Comparison of ENCODE assay signal across 21 cellular contexts in the genomic region with DNA sequence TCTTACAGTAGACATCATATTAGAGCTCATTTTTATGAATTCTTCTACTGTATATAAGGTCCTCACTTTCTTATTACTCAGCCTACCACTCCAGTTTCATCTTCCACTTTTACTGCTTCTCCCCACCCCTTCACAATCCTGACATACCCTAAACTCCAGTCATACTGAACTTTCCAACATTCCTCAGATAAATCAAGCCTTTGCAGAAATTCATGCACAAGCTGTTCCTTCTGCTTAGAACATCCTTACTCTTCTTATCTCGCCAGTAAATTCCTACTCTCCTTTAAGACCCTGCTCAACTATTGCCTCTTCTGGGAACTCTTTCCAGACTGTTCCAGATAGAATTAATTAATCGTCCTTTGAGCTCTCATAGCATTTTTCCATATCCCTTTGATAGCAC. TPM values are rescaled to one million over a fixed set of nuclear protein-coding genes. Genes with fewer than 3 reads are reported as not detected.
DNase-seq lines count a peak whose midpoint lies in the region; ATAC-seq, FAIRE-seq and TF ChIP-seq lines count a peak whose summit lies in the region.
"Had no signal": no experiment of that assay in that cellular context is flagged by ENCODE, and none has a peak within 500 bp of the region (broad histone marks: within the 10 kb centered on the region; RNA-seq: fewer than 3 reads in every experiment).

No MANE protein-coding gene starts in this region.

- no peak overlapping the region for H3K9ac ChIP-seq in mammary epithelial cell (ENCODE audit: insufficient read depth, low read length)
- H3K9ac ChIP-seq in skeletal muscle satellite cell (ENCODE audit: low read depth, low read length) = peak overlapping the region; percentile 54
- H3K9ac ChIP-seq: KMS-11 had no signal

- no peaks in the 10 kb centered on the region for H4K20me1 ChIP-seq in mammary epithelial cell (ENCODE audit: insufficient read depth, low read length)

- H2AFZ ChIP-seq in mammary epithelial cell (ENCODE audit: low read depth, low read length) = no peak overlapping the region

- H3K4me2 ChIP-seq in mammary epithelial cell (ENCODE audit: insufficient read depth, low read depth, low read length) (peak overlapping the region; percentile 20), skeletal muscle satellite cell (ENCODE audit: low read length) (peak overlapping the region; percentile 45)
- H3K4me2 ChIP-seq: KMS-11 had no signal

- H3K4me1 ChIP-seq in mammary epithelial cell (ENCODE audit: insufficient read depth, low read length) (peaks cover 15% of the 10 kb centered on the region), skeletal muscle satellite cell (ENCODE audit: control insufficient read depth, insufficient read depth, low read length) (peaks cover 37% of the 10 kb centered on the region)

- dilution Hi-C loops in mammary epithelial cell (cut with HindIII; ENCODE audit: low sequenced_read_pairs) = no loop called here

- H3K4me3 ChIP-seq in mammary epithelial cell (replicated peaks in 1 of 3; ENCODE audit: insufficient read depth in 1 of 3, low read depth in 2 of 3, low read length in 3 of 3) (no peak overlapping the region), foreskin fibroblast (ENCODE audit: low read depth in 1 of 2, low read length in 2 of 2) (no peak overlapping the region), skeletal muscle satellite cell (ENCODE audit: low read length) (no peak overlapping the region)
- H3K4me3 ChIP-seq: HAP-1 had no signal

- H3K79me2 ChIP-seq in mammary epithelial cell (ENCODE audit: insufficient read depth, low read length) = no peaks in the 10 kb centered on the region

- ATAC-seq in SK-N-SH treated with all-trans-retinoic acid at 6 μM for 48 hours (peak; percentile 96), HG03460 (IDR thresholded peaks at IDR 0.05; ENCODE audit: unreplicated experiment) (no peak)
- ATAC-seq: activated CD4-positive, CD25-positive, alpha-beta regulatory T cell treated with anti-CD3 and anti-CD28 coated beads, Interleukin-2, amount 50 U/mL, for 24 hours; left ventricle myocardium superior; sciatic nerve had no signal

- no peaks in the 10 kb centered on the region for H3K4me1 Mint-ChIP-seq in MCF 10A (ENCODE audit: insufficient read depth, unreplicated experiment)
- H3K4me1 Mint-ChIP-seq: central memory CD8-positive, alpha-beta T cell had no signal

- H3K9me3 Mint-ChIP-seq in MCF 10A (ENCODE audit: unreplicated experiment) = no peaks in the 10 kb centered on the region
- H3K9me3 Mint-ChIP-seq: activated naive CD4-positive, alpha-beta T cell treated with anti-CD3 and anti-CD28 coated beads for 36 hours; central memory CD8-positive, alpha-beta T cell; nephron had no signal

- no peak overlapping the region for H3K27ac Mint-ChIP-seq in MCF 10A (ENCODE audit: low read depth, unreplicated experiment)
- H3K27ac Mint-ChIP-seq: activated naive CD4-positive, alpha-beta T cell treated with anti-CD3 and anti-CD28 coated beads for 36 hours had no signal

- no peak for FAIRE-seq in GM12892 (lab: Jason Lieb, UNC)

- no peaks in the 10 kb centered on the region for H3K36me3 ChIP-seq in mammary epithelial cell (ENCODE audit: insufficient read depth, low read length)
- H3K36me3 ChIP-seq in skeletal muscle satellite cell (ENCODE audit: insufficient read depth, low read length) = no peaks in the 10 kb centered on the region
- H3K36me3 ChIP-seq: HAP-1 had no signal

- BruUV-seq in mammary epithelial cell (replicated peaks; lab: Mats Ljungman, UMichigan) = no TSS peak
- BruUV-seq in MCF 10A (replicated peaks; lab: Mats Ljungman, UMichigan) = no TSS peak

- in situ Hi-C loops in mammary epithelial cell (cut with MboI; ENCODE audit: low sequenced_read_pairs in 2 of 2) = no loop called here

- TF ChIP-seq POLR2A in GM12892 (IDR thresholded peaks at IDR 0.05; ENCODE audit: low read depth, low read length) = no peak

- peak; percentile 41 for DNase-seq in mammary epithelial cell
- no peak for DNase-seq in MCF 10A (ENCODE audit: unreplicated experiment)
- peak; percentile 66 to 78 for DNase-seq in foreskin fibroblast
- DNase-seq in GM12892 (ENCODE audit: insufficient read length) = no peak
- DNase-seq in stimulated activated CD4-positive, alpha-beta T cell treated with anti-CD3 and anti-CD28 coated beads, Interleukin-15, amount 100 ng/mL, for 24 hours = no peak
- DNase-seq: activated naive CD4-positive, alpha-beta T cell treated with anti-CD3 and anti-CD28 coated beads for 36 hours; DMS 273 treated with DMSO at 0.1 percent for 48 hours; hypothalamus; left ventricle myocardium superior; NCI-H1436; stimulated activated naive CD4-positive, alpha-beta T cell treated with Interleukin-2 at 50 U/mL for 16 hours had no signal

- peaks cover 64% of the 10 kb centered on the region for H3K27me3 Mint-ChIP-seq in MCF 10A (ENCODE audit: insufficient read depth, unreplicated experiment)

- no peak overlapping the region for H3K4me3 Mint-ChIP-seq in MCF 10A (ENCODE audit: unreplicated experiment)
- H3K4me3 Mint-ChIP-seq: activated naive CD4-positive, alpha-beta T cell treated with anti-CD3 and anti-CD28 coated beads for 36 hours; central memory CD8-positive, alpha-beta T cell; nephron had no signal

- WGBS in mammary epithelial cell (ENCODE audit: low coverage, missing lambda C conversion rate) = 48% methylated on average over 2 of the region's 2 CpGs

- CTCF ChIA-PET in mammary epithelial cell (lab: Charles Lee; ENCODE audit: low non-redundant PET) = interaction anchor here (0.6 kb wide), 1 partner anchor 36 kb away, joined by 7 read pairs; no protein-coding TSS in a partner anchor
- CTCF ChIA-PET in MCF 10A (lab: Yijun Ruan, JAX) = interaction anchor here (0.6 to 1.1 kb wide), 4 partner anchors 9 to 613 kb away, joined by 3 read pairs; no protein-coding TSS in a partner anchor

- POLR2A ChIA-PET in MCF 10A (lab: Yijun Ruan, JAX) = interaction anchor here (0.5 kb wide), 1 partner anchor 62 kb away, joined by 3 read pairs; no protein-coding TSS in a partner anchor

- no peaks in the 10 kb centered on the region for H3K9me3 ChIP-seq in mammary epithelial cell (replicated peaks; ENCODE audit: insufficient read depth, low read length)
- no peaks in the 10 kb centered on the region for H3K9me3 ChIP-seq in skeletal muscle satellite cell (replicated peaks; ENCODE audit: low read length)
- H3K9me3 ChIP-seq: HAP-1 had no signal

- H3K36me3 Mint-ChIP-seq in MCF 10A (ENCODE audit: insufficient read depth, unreplicated experiment) = no peaks in the 10 kb centered on the region

- intact Hi-C loops in mammary epithelial cell (cut with micrococcal nuclease) = no loop called here
- intact Hi-C loops in MCF 10A (cut with micrococcal nuclease) = no loop called here

- H3K27me3 ChIP-seq in mammary epithelial cell (ENCODE audit: insufficient read depth, low read length) (no peaks in the 10 kb centered on the region), skeletal muscle satellite cell (ENCODE audit: control insufficient read depth, insufficient read depth, low read length) (no peaks in the 10 kb centered on the region)

- H3K27ac ChIP-seq in mammary epithelial cell (ENCODE audit: insufficient read depth, low read depth, low read length) = peak overlapping the region; percentile 34
- H3K27ac ChIP-seq: 22Rv1, KMS-11 had no signal

- no peak for TF ChIP-seq CTCF in mammary epithelial cell (conservative IDR thresholded peaks at IDR 0.05 in 1 of 2, IDR thresholded peaks at IDR 0.05 in 1 of 2; ENCODE audit: extremely low read depth in 1 of 2, insufficient read depth in 1 of 2, low read depth in 1 of 2, low read length in 2 of 2)
- TF ChIP-seq CTCF in MCF 10A (IDR thresholded peaks at IDR 0.05; ENCODE audit: unreplicated experiment) = no peak
- no peak for TF ChIP-seq CTCF in foreskin fibroblast (IDR thresholded peaks at IDR 0.05; ENCODE audit: low read depth, low read length)

TF ChIP-seq in SK-N-SH treated with all-trans-retinoic acid at 6 μM for 48 hours, 23 proteins besides CTCF, POLR2A, EP300 and RAD21 (continues in another document):
- TF ChIP-seq BACH2 (CRISPR knock-in tag; IDR thresholded peaks at IDR 0.05; ENCODE audit: borderline replicate concordance) (no peak), ZC3H10 (CRISPR knock-in tag; IDR thresholded peaks at IDR 0.05) (no peak), GLIS3 (CRISPR knock-in tag; IDR thresholded peaks at IDR 0.05) (no peak), ZFP3 (CRISPR knock-in tag; IDR thresholded peaks at IDR 0.05) (no peak), ARNTL (CRISPR knock-in tag; IDR thresholded peaks at IDR 0.05; ENCODE audit: borderline replicate concordance, low read depth) (no peak), ZFP30 (CRISPR knock-in tag; IDR thresholded peaks at IDR 0.05) (no peak), TOX (CRISPR knock-in tag; IDR thresholded peaks at IDR 0.05; ENCODE audit: borderline replicate concordance) (no peak), CSDC2 (CRISPR knock-in tag; IDR thresholded peaks at IDR 0.05) (no peak)
- TF ChIP-seq, protein P1, sequence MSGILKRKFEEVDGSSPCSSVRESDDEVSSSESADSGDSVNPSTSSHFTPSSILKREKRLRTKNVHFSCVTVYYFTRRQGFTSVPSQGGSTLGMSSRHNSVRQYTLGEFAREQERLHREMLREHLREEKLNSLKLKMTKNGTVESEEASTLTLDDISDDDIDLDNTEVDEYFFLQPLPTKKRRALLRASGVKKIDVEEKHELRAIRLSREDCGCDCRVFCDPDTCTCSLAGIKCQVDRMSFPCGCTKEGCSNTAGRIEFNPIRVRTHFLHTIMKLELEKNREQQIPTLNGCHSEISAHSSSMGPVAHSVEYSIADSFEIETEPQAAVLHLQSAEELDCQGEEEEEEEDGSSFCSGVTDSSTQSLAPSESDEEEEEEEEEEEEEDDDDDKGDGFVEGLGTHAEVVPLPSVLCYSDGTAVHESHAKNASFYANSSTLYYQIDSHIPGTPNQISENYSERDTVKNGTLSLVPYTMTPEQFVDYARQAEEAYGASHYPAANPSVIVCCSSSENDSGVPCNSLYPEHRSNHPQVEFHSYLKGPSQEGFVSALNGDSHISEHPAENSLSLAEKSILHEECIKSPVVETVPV (CRISPR knock-in tag; IDR thresholded peaks at IDR 0.05) = no peak

RNA-seq across cellular contexts. Expression of a gene that starts 24.8 kb away (rescaled TPM):
- total RNA-seq in mammary epithelial cell = under 1 TPM in 1 of 2 donors, not detected in 1; 0.26 TPM
- polyA plus RNA-seq in mammary epithelial cell = 0.02 TPM
- not detected for polyA minus RNA-seq in mammary epithelial cell
- not detected in 2 replicates for total RNA-seq in MCF 10A (2022)
- total RNA-seq in skeletal muscle satellite cell (2012; rRNA removed) = 0.25 and 0.44 TPM in 2 replicates
- polyA plus RNA-seq in GM12892 (2012; ENCODE audit: missing spikeins) = 0.74 TPM
- total RNA-seq: activated naive CD4-positive, alpha-beta T cell treated with anti-CD3 and anti-CD28 coated beads for 36 hours had no signal

Comparison
In these comparisons a context has a peak if more than half of its experiments do, and no peak if none do; other contexts are left out.
1. DNase-seq: peak in mammary epithelial cell (single experiment) and foreskin fibroblast (2 of 2); none in MCF 10A (single experiment), GM12892 (single experiment) and stimulated activated CD4-positive, alpha-beta T cell treated with anti-CD3 and anti-CD28 coated beads, Interleukin-15, amount 100 ng/mL, for 24 hours (single experiment).